In the genomic region with DNA sequence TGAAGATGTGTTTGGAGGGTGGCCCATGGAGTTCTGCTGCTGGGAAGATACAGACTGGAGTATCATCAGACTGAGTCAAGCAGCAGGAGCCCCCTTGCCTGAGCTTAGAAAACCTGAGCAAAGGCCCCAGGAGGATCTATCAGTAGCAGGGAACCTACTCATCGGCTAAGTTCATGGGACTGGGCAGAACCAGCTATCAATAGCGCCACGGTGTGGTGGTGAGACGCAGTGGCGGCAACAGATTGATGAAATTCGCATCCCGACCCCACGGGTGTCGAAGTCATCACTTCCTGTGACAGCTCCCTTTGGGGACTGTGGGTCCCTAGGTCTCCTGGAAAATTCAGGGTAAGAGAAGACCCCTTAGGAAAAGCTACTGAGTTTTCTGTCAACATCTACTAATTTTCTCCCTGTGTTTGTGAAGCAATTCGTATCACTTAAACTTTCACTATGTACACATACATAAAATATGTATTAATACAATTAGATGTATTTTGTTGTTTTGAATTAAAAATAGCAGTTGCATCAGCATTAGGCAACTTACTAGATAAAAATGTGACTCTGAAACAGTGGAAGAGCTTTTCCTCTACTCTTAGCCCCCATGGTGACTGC, we compare ENCODE assay signal across 7 cellular contexts. TPM values are rescaled to one million over a fixed set of nuclear protein-coding genes. Genes with fewer than 3 reads are reported as not detected.
DNase-seq lines count a peak whose midpoint lies in the region; ATAC-seq and TF ChIP-seq lines count a peak whose summit lies in the region.

No MANE protein-coding gene starts in this region.

- 32 to 36% methylated on average over 9 to 10 of the region's 10 CpGs for WGBS in esophagus squamous epithelium, 2 donors

- H3K27me3 ChIP-seq in esophagus squamous epithelium (peaks cover 0 to 79% (median 4%) of the 10 kb centered on the region in 4 donors), osteoblast (ENCODE audit: insufficient read depth, low read length) (peaks cover 50% of the 10 kb centered on the region)

- no peaks in the 10 kb centered on the region for H3K79me2 ChIP-seq in osteoblast (ENCODE audit: insufficient read depth, low read length)

- DNase-seq in NAMALWA (ENCODE audit: low spot score) (peak; percentile 83), esophagus squamous epithelium (lab: John Stamatoyannopoulos, UW) (no peak), osteoblast (ENCODE audit: insufficient read length, low spot score, missing footprints) (peak; percentile 96), NCI-H1417 (lab: John Stamatoyannopoulos, UW) (no peak)
- peak; percentile 30 to 40 for DNase-seq in activated CD4-positive, alpha-beta T cell treated with anti-CD3 and anti-CD28 coated beads, Interleukin-2, amount 50 U/mL, for 4 hours

- TF ChIP-seq CTCF in GM12874 (IDR thresholded peaks at IDR 0.05; ENCODE audit: insufficient read depth, low read depth, low read length) = peak; percentile 83
- peak in 4 of 6 experiments; percentile 31 to 58 (median 38) for TF ChIP-seq CTCF in esophagus squamous epithelium (IDR thresholded peaks at IDR 0.05)
- TF ChIP-seq CTCF in osteoblast (IDR thresholded peaks at IDR 0.05; ENCODE audit: extremely low read depth, low read depth, low read length) = peak; percentile 80

- ATAC-seq in HG03457 (IDR thresholded peaks at IDR 0.05; ENCODE audit: unreplicated experiment) = no peak

- H3K4me3 ChIP-seq in esophagus squamous epithelium (no peak overlapping the region), osteoblast (ENCODE audit: insufficient read depth, low read length) (no peak overlapping the region)

- H3K4me2 ChIP-seq in osteoblast (ENCODE audit: insufficient read depth, low read length) = peak overlapping the region; percentile 34

- H3K27ac ChIP-seq in esophagus squamous epithelium (no peak overlapping the region), osteoblast (ENCODE audit: low read depth, low read length) (no peak overlapping the region)

- no peak for TF ChIP-seq POLR2A in esophagus squamous epithelium (IDR thresholded peaks at IDR 0.05)

- H2AFZ ChIP-seq in osteoblast (ENCODE audit: low read length) = no peak overlapping the region

- H3K4me1 ChIP-seq in esophagus squamous epithelium (peaks cover under 1 to 13% (median 9%) of the 10 kb centered on the region in 3 donors), osteoblast (ENCODE audit: insufficient read depth, low read length) (no peaks in the 10 kb centered on the region)

- H3K36me3 ChIP-seq in esophagus squamous epithelium = no peaks in the 10 kb centered on the region
- no peaks in the 10 kb centered on the region for H3K36me3 ChIP-seq in osteoblast (ENCODE audit: insufficient read depth, low read length)

- peaks cover 3% of the 10 kb centered on the region for H4K20me1 ChIP-seq in osteoblast (ENCODE audit: insufficient read depth, low read length)

- no peaks in the 10 kb centered on the region for H3K9me3 ChIP-seq in esophagus squamous epithelium
- H3K9me3 ChIP-seq in osteoblast (ENCODE audit: low read depth, low read length) = no peaks in the 10 kb centered on the region

- intact Hi-C loops in esophagus squamous epithelium (cut with DNase I) = no loop called here

RNA-seq across cellular contexts. Expression of a gene that starts 7.1 kb away (rescaled TPM):
- total RNA-seq in esophagus squamous epithelium = not detected
- total RNA-seq in osteoblast = not detected in 2 replicates

RNA-seq across cellular contexts. Expression of a gene that starts 7.7 kb away (rescaled TPM):
- total RNA-seq in esophagus squamous epithelium = not detected
- not detected in 2 replicates for total RNA-seq in osteoblast

RNA-seq across cellular contexts. Expression of a gene that starts 35.0 kb away (rescaled TPM):
- total RNA-seq in esophagus squamous epithelium = 10 to 100 TPM; 17.7 to 62.3 (median 30.3) TPM
- total RNA-seq in osteoblast = 38.9 and 45.6 TPM in 2 replicates

Comparison
In these comparisons a context has a peak if more than half of its experiments do, and no peak if none do; other contexts are left out.
1. DNase-seq: peak in NAMALWA (single experiment), activated CD4-positive, alpha-beta T cell treated with anti-CD3 and anti-CD28 coated beads, Interleukin-2, amount 50 U/mL, for 4 hours (2 of 2) and osteoblast (single experiment); none in esophagus squamous epithelium (single experiment) and NCI-H1417 (0 of 3).
2. Peak in every context shown above with its lines, with median percentiles within 50 percentile points of each other: CTCF ChIP-seq.